ENCODE assay signal across 15 cellular contexts in genomic region chr1:245458234-245458633, GRCh38.
"Had no signal": no experiment of that assay in that cellular context is flagged by ENCODE, and none has a peak within 500 bp of the region (broad histone marks: within the 10 kb centered on the region; RNA-seq: fewer than 3 reads in every experiment).

No MANE protein-coding gene starts in this region.

- DNase-seq: activated CD4-positive, alpha-beta T cell treated with anti-CD3 and anti-CD28 coated beads for 1 hour; activated CD4-positive, alpha-beta T cell treated with anti-CD3 and anti-CD28 coated beads, Interleukin-2, amount 50 U/mL, for 4 hours; activated gamma-delta T cell; effector memory CD8-positive, alpha-beta T cell; left lung; sigmoid colon; spleen; stimulated activated naive B cell treated with anti-CD40 and anti-IgM and Interleukin-4, amounts not matched to agents 10 μg/mL and 1 μg/mL and 100 μg/mL, for 72 hours had no signal

- H3K4me3 Mint-ChIP-seq: activated naive CD4-positive, alpha-beta T cell treated with anti-CD3 and anti-CD28 coated beads, Interleukin-2, amount 50 U/mL, for 24 hours; effector memory CD8-positive, alpha-beta T cell; nephron; stimulated activated naive B cell treated with anti-CD40 and anti-IgM and Interleukin-4, amounts not matched to agents 10 μg/mL and 1 μg/mL and 100 μg/mL, for 72 hours had no signal

- H3K9me3 ChIP-seq: breast epithelium, left lung, sigmoid colon, spleen, thoracic aorta had no signal

- H3K4me3 ChIP-seq: breast epithelium, left lung, sigmoid colon, spleen, thoracic aorta had no signal

- H3K27me3 Mint-ChIP-seq: activated naive CD4-positive, alpha-beta T cell treated with anti-CD3 and anti-CD28 coated beads, Interleukin-2, amount 50 U/mL, for 24 hours had no signal

- ATAC-seq: effector memory CD8-positive, alpha-beta T cell; stimulated activated naive B cell treated with anti-CD40 and anti-IgM and Interleukin-4, amounts not matched to agents 10 μg/mL and 1 μg/mL and 100 μg/mL, for 72 hours had no signal

- FAIRE-seq: astrocyte, frontal cortex had no signal

- H3K4me1 Mint-ChIP-seq: activated naive CD4-positive, alpha-beta T cell treated with anti-CD3 and anti-CD28 coated beads, Interleukin-2, amount 50 U/mL, for 24 hours; stimulated activated naive B cell treated with anti-CD40 and anti-IgM and Interleukin-4, amounts not matched to agents 10 μg/mL and 1 μg/mL and 100 μg/mL, for 72 hours had no signal

- H3K4me1 ChIP-seq: breast epithelium, left lung, sigmoid colon, spleen had no signal

- H3K36me3 Mint-ChIP-seq: activated naive CD4-positive, alpha-beta T cell treated with anti-CD3 and anti-CD28 coated beads, Interleukin-2, amount 50 U/mL, for 24 hours; stimulated activated naive B cell treated with anti-CD40 and anti-IgM and Interleukin-4, amounts not matched to agents 10 μg/mL and 1 μg/mL and 100 μg/mL, for 72 hours had no signal

- H3K27ac Mint-ChIP-seq: activated naive CD4-positive, alpha-beta T cell treated with anti-CD3 and anti-CD28 coated beads, Interleukin-2, amount 50 U/mL, for 24 hours; effector memory CD8-positive, alpha-beta T cell; nephron; stimulated activated naive B cell treated with anti-CD40 and anti-IgM and Interleukin-4, amounts not matched to agents 10 μg/mL and 1 μg/mL and 100 μg/mL, for 72 hours had no signal

- H3K27me3 ChIP-seq: breast epithelium, left lung, sigmoid colon had no signal

- H3K36me3 ChIP-seq: breast epithelium, left lung, sigmoid colon, spleen, thoracic aorta had no signal

- H3K27ac ChIP-seq: breast epithelium, left lung, sigmoid colon, spleen, thoracic aorta, VCaP had no signal

- H3K9me3 Mint-ChIP-seq: activated naive CD4-positive, alpha-beta T cell treated with anti-CD3 and anti-CD28 coated beads, Interleukin-2, amount 50 U/mL, for 24 hours; effector memory CD8-positive, alpha-beta T cell; stimulated activated naive B cell treated with anti-CD40 and anti-IgM and Interleukin-4, amounts not matched to agents 10 μg/mL and 1 μg/mL and 100 μg/mL, for 72 hours had no signal
